18 cellular contexts compared by ENCODE assay signal in genomic region chr5:120134944-120135343, GRCh38.
A peak's percentile ranks its signal among the peaks of the same experiment; 100 is the strongest.
DNase-seq lines count a peak whose midpoint lies in the region; ATAC-seq and TF ChIP-seq lines count a peak whose summit lies in the region.
"Had no signal": no experiment of that assay in that cellular context is flagged by ENCODE, and none has a peak within 500 bp of the region (broad histone marks: within the 10 kb centered on the region; RNA-seq: fewer than 3 reads in every experiment).

No MANE protein-coding gene starts in this region.

- H4K5ac ChIP-seq in IMR-90 (ENCODE audit: low read depth, low read length) = no peak overlapping the region

- BruUV-seq in IMR-90 (replicated peaks; lab: Mats Ljungman, UMichigan) = no TSS peak

- no peak overlapping the region for H2BK15ac ChIP-seq in IMR-90 (ENCODE audit: low read depth, low read length)

- H2AFZ ChIP-seq in IMR-90 (replicated peaks; ENCODE audit: low read length, poor library complexity) = no peak overlapping the region

- no peak for TF ChIP-seq CTCF in IMR-90 (conservative IDR thresholded peaks at IDR 0.05; ENCODE audit: low read depth, low read length)
- TF ChIP-seq CTCF in choroid plexus epithelial cell (conservative IDR thresholded peaks at IDR 0.05; ENCODE audit: low read depth, low read length) = no peak
- TF ChIP-seq CTCF in fibroblast of villous mesenchyme (IDR thresholded peaks at IDR 0.05; ENCODE audit: insufficient read depth, low read depth, low read length) = no peak

- H3K4me1 ChIP-seq in IMR-90 (ENCODE audit: control insufficient read depth, insufficient read depth, low read length) = peaks cover 11% of the 10 kb centered on the region
- H3K4me1 ChIP-seq: BE2C, Caco-2 had no signal

- H3K27me3 ChIP-seq in IMR-90 (ENCODE audit: control insufficient read depth, insufficient read depth, low read length) = no peaks in the 10 kb centered on the region
- H3K27me3 ChIP-seq: BE2C had no signal

- no peak overlapping the region for H2BK5ac ChIP-seq in IMR-90 (ENCODE audit: low read depth, low read length, poor library complexity, severe bottlenecking)

- H3K56ac ChIP-seq in IMR-90 (ENCODE audit: extremely low read depth, insufficient read depth, low read length) = no peak overlapping the region

- dilution Hi-C loops in IMR-90 (cut with HindIII; ENCODE audit: low sequenced_read_pairs, unreplicated experiment) = no loop called here

- H2AK9ac ChIP-seq in IMR-90 (replicated peaks; ENCODE audit: low read depth, low read length, poor library complexity) = no peak overlapping the region

- TF ChIP-seq RAD21 in IMR-90 (IDR thresholded peaks at IDR 0.05; ENCODE audit: low read length) = no peak

- POLR2A ChIA-PET in IMR-90 (lab: Charles Lee; ENCODE audit: unreplicated experiment) = no interaction called here

- no peaks in the 10 kb centered on the region for H4K20me1 ChIP-seq in IMR-90 (ENCODE audit: insufficient read depth, low read length)

- H3K4ac ChIP-seq in IMR-90 (ENCODE audit: low read depth, low read length) = no peak overlapping the region

- H4K91ac ChIP-seq in IMR-90 (ENCODE audit: insufficient read depth, low read depth, low read length) = no peak overlapping the region

- H2AK5ac ChIP-seq in IMR-90 (ENCODE audit: low read depth, low read length) = no peak overlapping the region

- CTCF ChIA-PET in IMR-90 (lab: Yijun Ruan, JAX) = no interaction called here

- H3K9me1 ChIP-seq in IMR-90 (ENCODE audit: insufficient read depth, low read length) = peaks cover 9% of the 10 kb centered on the region; the same call in 1 of the 2 replicates

- H3K79me1 ChIP-seq in IMR-90 (ENCODE audit: low read depth in 1 of 2, low read length in 2 of 2) = no peaks in the 10 kb centered on the region

- no peaks in the 10 kb centered on the region; the same call in 1 of the 2 replicates for H3K36me3 ChIP-seq in IMR-90 (ENCODE audit: control insufficient read depth, insufficient read depth, low read length)
- H3K36me3 ChIP-seq: BE2C had no signal

- no peak overlapping the region for H3K4me2 ChIP-seq in IMR-90 (ENCODE audit: low read depth, low read length)

- no peak overlapping the region for H3K18ac ChIP-seq in IMR-90 (ENCODE audit: low read depth, low read length)

- no peak overlapping the region for H3K4me3 ChIP-seq in IMR-90 (ENCODE audit: insufficient read depth, low read depth, low read length)
- no peak overlapping the region for H3K4me3 ChIP-seq in choroid plexus epithelial cell (ENCODE audit: low read depth, low read length)
- H3K4me3 ChIP-seq in fibroblast of villous mesenchyme (ENCODE audit: low read depth, low read length) = no peak overlapping the region

- no peak overlapping the region for H4K8ac ChIP-seq in IMR-90 (ENCODE audit: low read depth in 2 of 2, low read length in 2 of 2)

- peak; percentile 46 for DNase-seq in IMR-90
- peak; percentile 71 for DNase-seq in choroid plexus epithelial cell (ENCODE audit: low read depth)
- peak; percentile 66 for DNase-seq in fibroblast of villous mesenchyme (ENCODE audit: low read depth)
- no peak for DNase-seq in NCI-H446 (lab: John Stamatoyannopoulos, UW)
- DNase-seq in NCI-H1105 treated with DMSO at 0.1 percent for 48 hours (lab: John Stamatoyannopoulos, UW) = no peak
- DNase-seq: ACHN; BE2C; C1 segment of cervical spinal cord; Caco-2; CD4-positive, CD25-positive, alpha-beta regulatory T cell; CD8-positive, alpha-beta memory T cell; DMS153; DMS79; GF-D8; GOT3; H7 had no signal

- no peak overlapping the region for H3K27ac ChIP-seq in IMR-90 (ENCODE audit: insufficient read depth, low read length)

- in situ Hi-C loops in IMR-90 (cut with MboI; ENCODE audit: low sequenced_read_pairs) = no loop called here

- no peak overlapping the region for H3K9ac ChIP-seq in IMR-90 (ENCODE audit: low read depth, low read length)

- no peak overlapping the region for H2BK20ac ChIP-seq in IMR-90 (ENCODE audit: low read depth, low read length)

- no peak overlapping the region for H2BK120ac ChIP-seq in IMR-90 (ENCODE audit: low read depth, low read length)

- no peak for TF ChIP-seq POLR2A in IMR-90 (IDR thresholded peaks at IDR 0.05; ENCODE audit: low read depth, low read length)

- no peak overlapping the region for H3K14ac ChIP-seq in IMR-90 (replicated peaks; ENCODE audit: low read depth, low read length)

- no peak overlapping the region for H3K23ac ChIP-seq in IMR-90 (ENCODE audit: low read depth, low read length)

- no peak for ATAC-seq in IMR-90 (ENCODE audit: low read depth)
- ATAC-seq in GM19328 (IDR thresholded peaks at IDR 0.05; ENCODE audit: unreplicated experiment) = no peak
- no peak for ATAC-seq in HG02938 (IDR thresholded peaks at IDR 0.05; ENCODE audit: unreplicated experiment)

- no peaks in the 10 kb centered on the region for H3K9me3 ChIP-seq in IMR-90 (ENCODE audit: control insufficient read depth, insufficient read depth, low read length)
- H3K9me3 ChIP-seq: BE2C had no signal

- intact Hi-C loops in IMR-90 (cut with micrococcal nuclease) = no loop called here

TF ChIP-seq in IMR-90, 13 proteins besides CTCF, POLR2A, EP300 and RAD21:
- TF ChIP-seq RCOR1 (IDR thresholded peaks at IDR 0.05; ENCODE audit: insufficient replicate concordance, low read length) = no peak
- no peak for TF ChIP-seq CHD1 (IDR thresholded peaks at IDR 0.05; ENCODE audit: low read depth, low read length)
- TF ChIP-seq, protein P1, sequence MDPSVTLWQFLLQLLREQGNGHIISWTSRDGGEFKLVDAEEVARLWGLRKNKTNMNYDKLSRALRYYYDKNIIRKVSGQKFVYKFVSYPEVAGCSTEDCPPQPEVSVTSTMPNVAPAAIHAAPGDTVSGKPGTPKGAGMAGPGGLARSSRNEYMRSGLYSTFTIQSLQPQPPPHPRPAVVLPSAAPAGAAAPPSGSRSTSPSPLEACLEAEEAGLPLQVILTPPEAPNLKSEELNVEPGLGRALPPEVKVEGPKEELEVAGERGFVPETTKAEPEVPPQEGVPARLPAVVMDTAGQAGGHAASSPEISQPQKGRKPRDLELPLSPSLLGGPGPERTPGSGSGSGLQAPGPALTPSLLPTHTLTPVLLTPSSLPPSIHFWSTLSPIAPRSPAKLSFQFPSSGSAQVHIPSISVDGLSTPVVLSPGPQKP (IDR thresholded peaks at IDR 0.05; ENCODE audit: borderline replicate concordance, low read depth, low read length) = no peak
- TF ChIP-seq NFE2L2 (IDR thresholded peaks at IDR 0.05; ENCODE audit: low read depth, low read length) = no peak
- no peak for TF ChIP-seq MAFK (IDR thresholded peaks at IDR 0.05; ENCODE audit: low read depth, low read length)
- TF ChIP-seq USF2 (IDR thresholded peaks at IDR 0.05; ENCODE audit: low read depth, low read length) = no peak
- TF ChIP-seq FOS (IDR thresholded peaks at IDR 0.05; ENCODE audit: low read depth, low read length) = no peak
- no peak for TF ChIP-seq BHLHE40 (IDR thresholded peaks at IDR 0.05; ENCODE audit: low read depth, low read length)
- TF ChIP-seq RFX5 (IDR thresholded peaks at IDR 0.05; ENCODE audit: low read depth, low read length) = no peak
- no peak for TF ChIP-seq CEBPB (IDR thresholded peaks at IDR 0.05; ENCODE audit: low read depth, low read length)
- TF ChIP-seq MAZ (IDR thresholded peaks at IDR 0.05; ENCODE audit: borderline replicate concordance, low read depth, low read length) = no peak
- TF ChIP-seq MXI1 (IDR thresholded peaks at IDR 0.05; ENCODE audit: borderline replicate concordance, low read depth, low read length) = no peak
- TF ChIP-seq SMC3 (IDR thresholded peaks at IDR 0.05; ENCODE audit: low read depth, low read length) = no peak

Comparison
In these comparisons a context has a peak if more than half of its experiments do, and no peak if none do; other contexts are left out.
1. DNase-seq: peak in IMR-90 (single experiment), choroid plexus epithelial cell (single experiment) and fibroblast of villous mesenchyme (single experiment); none in NCI-H446 (0 of 2) and NCI-H1105 treated with DMSO at 0.1 percent for 48 hours (single experiment).